ENCODE assay signal across 24 cellular contexts in genomic region chr7:123499211-123499968, GRCh38. TPM values are rescaled to one million over a fixed set of nuclear protein-coding genes. Genes with fewer than 3 reads are reported as not detected.
DNase-seq lines count a peak whose midpoint lies in the region; FAIRE-seq and TF ChIP-seq lines count a peak whose summit lies in the region.
"Had no signal": no experiment of that assay in that cellular context is flagged by ENCODE, and none has a peak within 500 bp of the region (broad histone marks: within the 10 kb centered on the region; RNA-seq: fewer than 3 reads in every experiment).

No MANE protein-coding gene starts in this region.

- no peaks in the 10 kb centered on the region for H3K9me3 ChIP-seq in astrocyte (ENCODE audit: insufficient read depth, low read depth, low read length)
- H3K9me3 ChIP-seq in trophoblast cell (ENCODE audit: insufficient read depth, low read depth, low read length) = no peaks in the 10 kb centered on the region
- H3K9me3 ChIP-seq: SJCRH30 had no signal

- H3K4me3 Mint-ChIP-seq in astrocyte (ENCODE audit: unreplicated experiment) = no peak overlapping the region
- no peak overlapping the region for H3K4me3 Mint-ChIP-seq in type B pancreatic cell
- H3K4me3 Mint-ChIP-seq in activated naive CD8-positive, alpha-beta T cell treated with anti-CD3 and anti-CD28 coated beads for 36 hours = no peak overlapping the region
- H3K4me3 Mint-ChIP-seq: IgD-negative memory B cell had no signal

- H3K36me3 ChIP-seq in astrocyte (ENCODE audit: insufficient read depth, low read length) (no peaks in the 10 kb centered on the region), trophoblast cell (ENCODE audit: control insufficient read depth in 1 of 2, insufficient read depth in 2 of 2, low read length in 2 of 2) (no peaks in the 10 kb centered on the region)
- H3K36me3 ChIP-seq: SJCRH30 had no signal

- H4K20me1 ChIP-seq in astrocyte (ENCODE audit: insufficient read depth, low read length) = no peaks in the 10 kb centered on the region

- H3K27ac Mint-ChIP-seq in astrocyte (ENCODE audit: unreplicated experiment) = no peak overlapping the region
- no peak overlapping the region for H3K27ac Mint-ChIP-seq in type B pancreatic cell
- no peak overlapping the region for H3K27ac Mint-ChIP-seq in activated naive CD8-positive, alpha-beta T cell treated with anti-CD3 and anti-CD28 coated beads for 36 hours
- H3K27ac Mint-ChIP-seq: IgD-negative memory B cell had no signal

- H3K79me1 ChIP-seq in trophoblast cell (ENCODE audit: low read length) = no peaks in the 10 kb centered on the region

- no peak overlapping the region for H2BK120ac ChIP-seq in trophoblast cell (ENCODE audit: insufficient read depth, low read length, poor library complexity)

- H3K18ac ChIP-seq in trophoblast cell (ENCODE audit: low read length) = no peak overlapping the region

- no peaks in the 10 kb centered on the region for H3K27me3 Mint-ChIP-seq in astrocyte (ENCODE audit: low read depth, unreplicated experiment)
- no peaks in the 10 kb centered on the region for H3K27me3 Mint-ChIP-seq in type B pancreatic cell
- peaks cover 32% of the 10 kb centered on the region for H3K27me3 Mint-ChIP-seq in activated naive CD8-positive, alpha-beta T cell treated with anti-CD3 and anti-CD28 coated beads for 36 hours

- no peak overlapping the region for H3K14ac ChIP-seq in trophoblast cell (ENCODE audit: low read length)

- H3K4me3 ChIP-seq in astrocyte (ENCODE audit: insufficient read depth, low read depth, low read length) = no peak overlapping the region
- no peak overlapping the region for H3K4me3 ChIP-seq in fibroblast of villous mesenchyme (ENCODE audit: low read depth, low read length)
- no peak overlapping the region for H3K4me3 ChIP-seq in trophoblast cell (ENCODE audit: low read depth, low read length)
- H3K4me3 ChIP-seq: PC-9, SJCRH30 had no signal

- no peak overlapping the region for H2BK5ac ChIP-seq in trophoblast cell (ENCODE audit: low read depth, low read length, poor library complexity)

- no peaks in the 10 kb centered on the region for H3K79me2 ChIP-seq in astrocyte (ENCODE audit: insufficient read depth, low read length)
- H3K79me2 ChIP-seq in trophoblast cell (ENCODE audit: control insufficient read depth, insufficient read depth, low read length, poor library complexity) = no peaks in the 10 kb centered on the region

- H3K4me1 Mint-ChIP-seq in astrocyte (ENCODE audit: low read depth, unreplicated experiment) (no peaks in the 10 kb centered on the region), type B pancreatic cell (ENCODE audit: unreplicated experiment) (peaks cover 6% of the 10 kb centered on the region)
- no peaks in the 10 kb centered on the region for H3K4me1 Mint-ChIP-seq in activated naive CD8-positive, alpha-beta T cell treated with anti-CD3 and anti-CD28 coated beads for 36 hours
- H3K4me1 Mint-ChIP-seq: IgD-negative memory B cell had no signal

- H2BK12ac ChIP-seq in trophoblast cell (ENCODE audit: low read length) = no peak overlapping the region

- no peak overlapping the region for H3K4ac ChIP-seq in trophoblast cell (ENCODE audit: low read depth, low read length)

- no peak overlapping the region for H4K12ac ChIP-seq in trophoblast cell (ENCODE audit: low read depth, low read length)

- no peaks in the 10 kb centered on the region for H3K36me3 Mint-ChIP-seq in astrocyte (ENCODE audit: low read depth, unreplicated experiment)
- H3K36me3 Mint-ChIP-seq in type B pancreatic cell = no peaks in the 10 kb centered on the region
- H3K36me3 Mint-ChIP-seq in activated naive CD8-positive, alpha-beta T cell treated with anti-CD3 and anti-CD28 coated beads for 36 hours = no peaks in the 10 kb centered on the region

- FAIRE-seq in astrocyte (lab: Jason Lieb, UNC) = no peak
- FAIRE-seq: GM19239, H54 had no signal

- no peak overlapping the region for H3K4me2 ChIP-seq in astrocyte (ENCODE audit: low read length)
- H3K4me2 ChIP-seq in trophoblast cell (ENCODE audit: low read length) = no peak overlapping the region
- H3K4me2 ChIP-seq: PC-9 had no signal

- H3K27me3 ChIP-seq in astrocyte (ENCODE audit: insufficient read depth, low read length) (no peaks in the 10 kb centered on the region), trophoblast cell (ENCODE audit: insufficient read depth, low read length) (no peaks in the 10 kb centered on the region)
- H3K27me3 ChIP-seq: SJCRH30 had no signal

- TF ChIP-seq CTCF in astrocyte (IDR thresholded peaks at IDR 0.05; ENCODE audit: insufficient read depth, low read depth, low read length) (no peak), fibroblast of villous mesenchyme (IDR thresholded peaks at IDR 0.05; ENCODE audit: insufficient read depth, low read depth, low read length) (no peak), type B pancreatic cell (conservative IDR thresholded peaks at IDR 0.05) (no peak)

- peak; percentile 37 for DNase-seq in A172 (ENCODE audit: low spot score)
- peak; percentile 36 for DNase-seq in astrocyte (ENCODE audit: low read depth)
- DNase-seq in fibroblast of villous mesenchyme (ENCODE audit: low read depth) = peak; percentile 66
- peak; percentile 41 to 58 for DNase-seq in trophoblast cell
- no peak for DNase-seq in type B pancreatic cell (ENCODE audit: extremely low spot score, unreplicated experiment)
- DNase-seq in amygdala (lab: John Stamatoyannopoulos, UW) = no peak
- no peak for DNase-seq in SK-N-DZ (ENCODE audit: low spot score)
- no peak for DNase-seq in activated naive CD8-positive, alpha-beta T cell treated with anti-CD3 and anti-CD28 coated beads for 36 hours
- DNase-seq: ACHN; Calu3; DMS153; DND-41; NCI-H1092; NCI-H146; NCI-H1930; NCI-H446 treated with DMSO at 0.1 percent for 48 hours; NCI-H526; NK-92 treated with Interleukin-12 subunit alpha and Interleukin-12 subunit beta, amount 100 ng/mL, for 24 hours; PC-9; SJCRH30 had no signal

- H2AK5ac ChIP-seq in trophoblast cell (ENCODE audit: low read length) = no peak overlapping the region

- no peaks in the 10 kb centered on the region for H3K4me1 ChIP-seq in astrocyte (ENCODE audit: insufficient read depth, low read length)
- H3K4me1 ChIP-seq in trophoblast cell (ENCODE audit: control insufficient read depth in 1 of 2, insufficient read depth in 2 of 2, low read length in 2 of 2) = no peaks in the 10 kb centered on the region

- H3K23ac ChIP-seq in trophoblast cell (ENCODE audit: low read length) = no peak overlapping the region

- H4K91ac ChIP-seq in trophoblast cell (ENCODE audit: low read depth, low read length) = no peak overlapping the region

- no peak overlapping the region for H3K27ac ChIP-seq in astrocyte (ENCODE audit: low read depth, low read length)
- no peak overlapping the region for H3K27ac ChIP-seq in trophoblast cell (ENCODE audit: low read depth, low read length)
- H3K27ac ChIP-seq: 22Rv1, PC-9, SJCRH30 had no signal

- H3K9ac ChIP-seq in astrocyte (ENCODE audit: low read length) (no peak overlapping the region), trophoblast cell (ENCODE audit: low read length) (no peak overlapping the region)

- WGBS in trophoblast cell (ENCODE audit: extremely low coverage, insufficient coverage, insufficient read length) = no CpG with 5 or more reads among the region's 8 CpGs

- H2AFZ ChIP-seq in astrocyte (ENCODE audit: low read depth, low read length) = no peak overlapping the region
- no peak overlapping the region for H2AFZ ChIP-seq in trophoblast cell (ENCODE audit: insufficient read depth, low read length, poor library complexity)

- no peak overlapping the region for H4K8ac ChIP-seq in trophoblast cell (ENCODE audit: low read depth, low read length)

- H3K9me3 Mint-ChIP-seq in astrocyte (ENCODE audit: unreplicated experiment) (no peaks in the 10 kb centered on the region), type B pancreatic cell (no peaks in the 10 kb centered on the region)
- H3K9me3 Mint-ChIP-seq in activated naive CD8-positive, alpha-beta T cell treated with anti-CD3 and anti-CD28 coated beads for 36 hours = no peaks in the 10 kb centered on the region

RNA-seq across cellular contexts. Expression of gene IQUB, which starts 35.0 kb away (rescaled TPM):
- 0.22 and 0.46 TPM in 2 replicates for total RNA-seq in A172 (2014; rRNA removed; shearing (Covaris generic))
- total RNA-seq in astrocyte (0.50 and 0.59 TPM in 2 replicates), fibroblast of villous mesenchyme (0.43 and 0.97 TPM in 2 replicates), type B pancreatic cell (ENCODE audit: low replicate concordance) (1.2 and 2.1 TPM in 2 replicates)
- polyA plus RNA-seq in trophoblast cell (2013) = 0.41 and 0.42 TPM in 2 replicates
- polyA plus RNA-seq in SK-N-DZ (2014; cell fraction: cytosol; rRNA removed) = not detected in 2 replicates
- 0.23 TPM in 1 of 2 replicates, not detected in the other for polyA plus RNA-seq in SK-N-DZ (2014; cell fraction: nucleus; rRNA removed)
- total RNA-seq in activated naive CD8-positive, alpha-beta T cell treated with anti-CD3 and anti-CD28 coated beads for 36 hours = under 1 TPM in 1 of 2 experiments, not detected in 1; 0.06 TPM
- polyA plus RNA-seq: IgD-negative memory B cell had no signal

RNA-seq across cellular contexts. Expression of gene NDUFA5, which starts 58.2 kb away (rescaled TPM):
- total RNA-seq in A172 (2014; rRNA removed; shearing (Covaris generic)) = 109 and 133 TPM in 2 replicates
- total RNA-seq in astrocyte (48.9 and 50.4 TPM in 2 replicates), fibroblast of villous mesenchyme (28.0 and 43.2 TPM in 2 replicates), type B pancreatic cell (ENCODE audit: low replicate concordance) (85.8 and 99.1 TPM in 2 replicates)
- 41.7 and 45.3 TPM in 2 replicates for polyA plus RNA-seq in trophoblast cell (2013)
- polyA plus RNA-seq in SK-N-DZ (2014; cell fraction: cytosol; rRNA removed) = 111 and 120 TPM in 2 replicates
- 73.2 and 89.2 TPM in 2 replicates for polyA plus RNA-seq in SK-N-DZ (2014; cell fraction: nucleus; rRNA removed)
- 10 to 100 TPM; 67.8 to 70.8 TPM for total RNA-seq in activated naive CD8-positive, alpha-beta T cell treated with anti-CD3 and anti-CD28 coated beads for 36 hours

Comparison
In these comparisons a context has a peak if more than half of its experiments do, and no peak if none do; other contexts are left out.
1. DNase-seq: peak in A172 (single experiment), astrocyte (single experiment), fibroblast of villous mesenchyme (single experiment) and trophoblast cell (2 of 2); none in type B pancreatic cell (single experiment), amygdala (0 of 56), SK-N-DZ (single experiment) and activated naive CD8-positive, alpha-beta T cell treated with anti-CD3 and anti-CD28 coated beads for 36 hours (single experiment).